8 cellular contexts compared by ENCODE assay signal in genomic region chr19:3626473-3627350, GRCh38. TPM values are rescaled to one million over a fixed set of nuclear protein-coding genes. Genes with fewer than 3 reads are reported as not detected.
DNase-seq lines count a peak whose midpoint lies in the region; ATAC-seq, FAIRE-seq and TF ChIP-seq lines count a peak whose summit lies in the region.

CACTIN (minus strand) TSS chr19:3626790; CDS start chr19:3626762, 28 bp downstream.

- DNase-seq in NCI-H2029 (lab: John Stamatoyannopoulos, UW) (peak; percentile 97), T-helper 22 cell (ENCODE audit: low read depth) (peak; percentile 97), astrocyte (ENCODE audit: low read depth) (peak; percentile 93), right cardiac atrium (peak; percentile 99 to 100 (median 100)), pulmonary artery endothelial cell (ENCODE audit: low read depth, low spot score) (peak; percentile 88), uterus (peak; percentile 98 to 99)

- H3K4me2 ChIP-seq in astrocyte (ENCODE audit: low read length): peak within 1 kb of the TSS; percentile 95

- peak within 1 kb of the TSS; percentile 99 for H3K27ac ChIP-seq in astrocyte (ENCODE audit: low read depth, low read length)
- H3K27ac ChIP-seq in right cardiac atrium (ENCODE audit: low read length): peak within 1 kb of the TSS; percentile 86
- peak within 1 kb of the TSS; percentile 91 to 92 for H3K27ac ChIP-seq in uterus

- intact Hi-C loops in right cardiac atrium (cut with DNase I): loop anchor here in 1 of 4 donors (10.0 kb wide), 1 partner anchor 52 kb away; the partner anchor contains the start of gene HMG20B
- intact Hi-C loops in uterus (cut with DNase I; ENCODE audit: low total_unique reads): no loop called here

- H3K9me3 Mint-ChIP-seq in astrocyte (ENCODE audit: unreplicated experiment): no peaks in the 10 kb centered on the region

- peaks cover 31% of the 10 kb centered on the region for H4K20me1 ChIP-seq in astrocyte (ENCODE audit: insufficient read depth, low read length)

- H3K4me1 ChIP-seq in astrocyte (ENCODE audit: insufficient read depth, low read length) (peaks cover 10% of the 10 kb centered on the region), right cardiac atrium (ENCODE audit: control insufficient read depth, insufficient read depth, low read length) (no peaks in the 10 kb centered on the region), uterus (peaks cover 7 to 10% of the 10 kb centered on the region in 2 donors)

- TF ChIP-seq CTCF in astrocyte (IDR thresholded peaks at IDR 0.05; ENCODE audit: insufficient read depth, low read depth, low read length) (no peak), uterus (IDR thresholded peaks at IDR 0.05) (peak in 2 of 4 experiments; percentile 51 to 53)

- H3K9ac ChIP-seq in astrocyte (ENCODE audit: low read length): peak within 1 kb of the TSS; percentile 94

- no peaks in the 10 kb centered on the region for H3K27me3 Mint-ChIP-seq in astrocyte (ENCODE audit: low read depth, unreplicated experiment)

- TF ChIP-seq POLR2A in GM15510 (IDR thresholded peaks at IDR 0.05; ENCODE audit: borderline replicate concordance, extremely low read depth, insufficient read length) (peak; percentile 96), uterus (IDR thresholded peaks at IDR 0.05) (peak; percentile 32 to 78)

- ATAC-seq in HG02943 (IDR thresholded peaks at IDR 0.05; ENCODE audit: low read depth, unreplicated experiment) (peak; percentile 77), right cardiac atrium (peak; percentile 97 to 98)

- under 1% methylated on average over 80 of the region's 80 CpGs for WGBS in right cardiac atrium

- H3K9me3 ChIP-seq in astrocyte (ENCODE audit: insufficient read depth, low read depth, low read length) (no peaks in the 10 kb centered on the region), right cardiac atrium (ENCODE audit: control insufficient read depth, low read length) (no peaks in the 10 kb centered on the region), uterus (no peaks in the 10 kb centered on the region)

- H3K4me3 Mint-ChIP-seq in astrocyte (ENCODE audit: unreplicated experiment): peak within 1 kb of the TSS; percentile 94

- H3K4me1 Mint-ChIP-seq in astrocyte (ENCODE audit: low read depth, unreplicated experiment): peaks cover 4% of the 10 kb centered on the region

- H3K27me3 ChIP-seq in astrocyte (ENCODE audit: insufficient read depth, low read length) (no peaks in the 10 kb centered on the region), right cardiac atrium (ENCODE audit: control insufficient read depth, insufficient read depth) (no peaks in the 10 kb centered on the region), uterus (no peaks in the 10 kb centered on the region)

- H3K79me2 ChIP-seq in astrocyte (ENCODE audit: insufficient read depth, low read length): peaks cover 37% of the 10 kb centered on the region

- H3K36me3 ChIP-seq in astrocyte (ENCODE audit: insufficient read depth, low read length): no peaks in the 10 kb centered on the region
- H3K36me3 ChIP-seq in uterus: no peaks in the 10 kb centered on the region

- peak within 1 kb of the TSS; percentile 97 for H3K27ac Mint-ChIP-seq in astrocyte (ENCODE audit: unreplicated experiment)

- H3K36me3 Mint-ChIP-seq in astrocyte (ENCODE audit: low read depth, unreplicated experiment): peaks cover 4% of the 10 kb centered on the region

- FAIRE-seq in astrocyte (lab: Jason Lieb, UNC): peak; percentile 83

- H3K4me3 ChIP-seq in astrocyte (ENCODE audit: insufficient read depth, low read depth, low read length): peak within 1 kb of the TSS; percentile 96
- H3K4me3 ChIP-seq in right cardiac atrium (ENCODE audit: low read length): peak within 1 kb of the TSS; percentile 46
- H3K4me3 ChIP-seq in uterus: peak within 1 kb of the TSS; percentile 87 to 89

- peak within 1 kb of the TSS; percentile 83 for H2AFZ ChIP-seq in astrocyte (ENCODE audit: low read depth, low read length)

RNA-seq across cellular contexts. Expression of gene CACTIN, which starts in this region (rescaled TPM):
- total RNA-seq in astrocyte (22.0 and 26.7 TPM in 2 replicates), right cardiac atrium (10 to 100 TPM; 13.8 to 17.8 (median 14.4) TPM), pulmonary artery endothelial cell (33.8 and 41.9 TPM in 2 replicates), uterus (10 to 100 TPM in 3 of 4 donors, 1 to 10 TPM in 1; 6.8 to 28.4 (median 20.7) TPM)
- polyA plus RNA-seq in right cardiac atrium: 13.5 TPM

Comparison
In these comparisons a context has a peak if more than half of its experiments do, and no peak if none do; other contexts are left out.
1. Peak in every context shown above with its lines: DNase-seq, ATAC-seq, H3K4me3 ChIP-seq and H3K27ac ChIP-seq.
2. H3K4me3 ChIP-seq: peak in every context shown above with its lines; median percentile 96 in astrocyte; 88 in uterus; 46 in right cardiac atrium.